Comparison of ENCODE assay signal across 8 cellular contexts in the genomic region with DNA sequence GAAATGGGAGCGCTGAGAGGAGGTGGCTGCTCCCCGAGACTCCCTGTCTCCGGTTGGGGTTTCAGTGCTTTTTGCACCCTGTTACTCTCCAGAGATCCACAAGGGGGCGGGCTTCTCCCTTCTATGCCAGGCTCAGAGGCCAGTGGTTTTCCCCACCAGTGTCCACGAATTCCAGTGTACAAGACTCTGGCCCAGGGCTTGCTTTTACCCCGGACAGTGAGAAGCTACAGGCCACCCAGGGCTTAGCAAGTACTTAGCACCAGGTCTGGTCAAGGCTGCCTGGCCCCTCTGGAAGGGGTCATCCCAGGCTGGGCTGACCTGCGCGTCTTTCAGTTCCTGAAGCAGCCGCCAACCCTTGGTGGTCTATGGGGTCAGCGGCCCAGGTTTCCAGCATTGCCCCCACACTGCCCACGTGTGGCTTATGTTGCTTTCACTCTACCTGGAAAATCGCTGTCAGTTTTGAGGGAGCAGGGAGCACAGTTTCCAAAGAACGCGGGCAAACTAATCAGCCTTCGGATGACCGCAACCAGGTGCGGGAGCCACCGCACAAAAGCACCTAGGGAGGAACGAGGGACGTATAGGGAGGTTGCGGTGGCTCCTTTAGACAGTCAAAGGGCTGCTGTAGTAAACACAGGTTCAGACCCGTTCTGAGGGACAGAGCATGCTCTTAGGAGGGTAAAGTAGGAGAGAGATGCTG. TPM values are rescaled to one million over a fixed set of nuclear protein-coding genes. Genes with fewer than 3 reads are reported as not detected.
DNase-seq lines count a peak whose midpoint lies in the region; ATAC-seq and TF ChIP-seq lines count a peak whose summit lies in the region.

No MANE protein-coding gene starts in this region.

- no peak overlapping the region for H3K4me3 ChIP-seq in naive thymus-derived CD4-positive, alpha-beta T cell (ENCODE audit: low read length)

- H3K9me3 ChIP-seq in naive thymus-derived CD4-positive, alpha-beta T cell (ENCODE audit: control insufficient read depth in 2 of 3, low read length in 3 of 3), result no peaks in the 10 kb centered on the region

- no peaks in the 10 kb centered on the region for H3K4me1 ChIP-seq in naive thymus-derived CD4-positive, alpha-beta T cell (ENCODE audit: control insufficient read depth in 2 of 2, insufficient read depth in 2 of 2, low read length in 2 of 2)

- peak; percentile 64 for TF ChIP-seq CTCF in GM13976 (IDR thresholded peaks at IDR 0.05; ENCODE audit: borderline replicate concordance, control extremely low read depth, extremely low read depth, insufficient read depth, missing control alignments)
- TF ChIP-seq CTCF in type B pancreatic cell (conservative IDR thresholded peaks at IDR 0.05), result peak; percentile 91

- no peaks in the 10 kb centered on the region for H3K36me3 ChIP-seq in naive thymus-derived CD4-positive, alpha-beta T cell (ENCODE audit: control insufficient read depth in 2 of 3, insufficient read depth in 3 of 3, low read length in 3 of 3)

- no peak overlapping the region for H3K27ac Mint-ChIP-seq in naive thymus-derived CD4-positive, alpha-beta T cell
- no peak overlapping the region for H3K27ac Mint-ChIP-seq in type B pancreatic cell

- no peaks in the 10 kb centered on the region for H3K27me3 ChIP-seq in naive thymus-derived CD4-positive, alpha-beta T cell (ENCODE audit: control insufficient read depth in 2 of 2, insufficient read depth in 2 of 2, low read length in 2 of 2)

- H3K36me3 Mint-ChIP-seq in naive thymus-derived CD4-positive, alpha-beta T cell, result no peaks in the 10 kb centered on the region
- H3K36me3 Mint-ChIP-seq in type B pancreatic cell, result no peaks in the 10 kb centered on the region

- H3K9me3 Mint-ChIP-seq in naive thymus-derived CD4-positive, alpha-beta T cell, result no peaks in the 10 kb centered on the region
- H3K9me3 Mint-ChIP-seq in type B pancreatic cell, result no peaks in the 10 kb centered on the region

- in situ Hi-C loops in GM13976 (cut with MboI; ENCODE audit: low sequenced_read_pairs, unreplicated experiment), result no loop called here

- peaks cover 39 to 51% (median 45%) of the 10 kb centered on the region in 5 donors for H3K27me3 Mint-ChIP-seq in naive thymus-derived CD4-positive, alpha-beta T cell
- H3K27me3 Mint-ChIP-seq in type B pancreatic cell, result peaks cover 69% of the 10 kb centered on the region

- POLR2A ChIA-PET in naive thymus-derived CD4-positive, alpha-beta T cell (lab: Charles Lee), result no interaction called here

- H3K4me3 Mint-ChIP-seq in naive thymus-derived CD4-positive, alpha-beta T cell, result peak overlapping the region in 4 of 10 donors; percentile 2 to 70 (median 44)
- no peak overlapping the region for H3K4me3 Mint-ChIP-seq in type B pancreatic cell

- DNase-seq in AG08396 (ENCODE audit: low spot score) (peak; percentile 87), GM13976 (ENCODE audit: low spot score) (peak; percentile 88), NCI-H226 (peak; percentile 22), erythroblast (lab: John Stamatoyannopoulos, UW) (peak; percentile 35 to 65), type B pancreatic cell (ENCODE audit: extremely low spot score, unreplicated experiment) (peak; percentile 70)
- peak; percentile 79 for DNase-seq in activated CD8-positive, alpha-beta memory T cell treated with anti-CD3 and anti-CD28 coated beads for 24 hours
- DNase-seq in naive thymus-derived CD4-positive, alpha-beta T cell, result peak in 8 of 9 donors; percentile 18 to 57 (median 44)

- H3K4me1 Mint-ChIP-seq in naive thymus-derived CD4-positive, alpha-beta T cell, result peaks cover 4 to 8% (median 7%) of the 10 kb centered on the region in 7 donors
- H3K4me1 Mint-ChIP-seq in type B pancreatic cell (ENCODE audit: unreplicated experiment), result peaks cover 14% of the 10 kb centered on the region

- intact Hi-C loops in naive thymus-derived CD4-positive, alpha-beta T cell (cut with micrococcal nuclease), result loop anchor here (1.0 to 10.0 kb wide), 7 partner anchors 196 to 432 kb away; partner anchors contain the start of gene MYOF (in 2 of the 2)

- no peak overlapping the region for H3K27ac ChIP-seq in naive thymus-derived CD4-positive, alpha-beta T cell (ENCODE audit: low read depth, low read length)

- no peak for TF ChIP-seq POLR2A in erythroblast (IDR thresholded peaks at IDR 0.05; ENCODE audit: low read length)

- CTCF ChIA-PET in naive thymus-derived CD4-positive, alpha-beta T cell (lab: Charles Lee), result interaction anchor here (0.6 to 1.5 kb wide), 3 partner anchors 27 to 458 kb away, joined by 3 read pairs; no protein-coding TSS in a partner anchor

- peak; percentile 81 for ATAC-seq in naive thymus-derived CD4-positive, alpha-beta T cell
- no peak for ATAC-seq in GM18909 (IDR thresholded peaks at IDR 0.05; ENCODE audit: poor library complexity, unreplicated experiment)

RNA-seq across cellular contexts. Expression of gene CYP26A1, which starts 6.8 kb away (rescaled TPM):
- total RNA-seq in naive thymus-derived CD4-positive, alpha-beta T cell, result not detected
- polyA plus RNA-seq in naive thymus-derived CD4-positive, alpha-beta T cell, result not detected
- total RNA-seq in type B pancreatic cell (ENCODE audit: low replicate concordance), result 1.1 and 4.2 TPM in 2 replicates

RNA-seq across cellular contexts. Expression of gene CYP26C1, which starts 19.9 kb away (rescaled TPM):
- total RNA-seq in naive thymus-derived CD4-positive, alpha-beta T cell, result under 1 TPM; 0.10 to 0.38 (median 0.27) TPM
- polyA plus RNA-seq in naive thymus-derived CD4-positive, alpha-beta T cell, result not detected
- not detected in 2 replicates for total RNA-seq in type B pancreatic cell (ENCODE audit: low replicate concordance)

Comparison
In these comparisons a context has a peak if more than half of its experiments do, and no peak if none do; other contexts are left out.
1. DNase-seq: peak in every context shown above with its lines; median percentile 88 in GM13976; 87 in AG08396; 79 in activated CD8-positive, alpha-beta memory T cell treated with anti-CD3 and anti-CD28 coated beads for 24 hours; 70 in type B pancreatic cell; 50 in erythroblast; 44 in naive thymus-derived CD4-positive, alpha-beta T cell; 22 in NCI-H226.